ENCODE assay signal across 21 cellular contexts in the genomic region with DNA sequence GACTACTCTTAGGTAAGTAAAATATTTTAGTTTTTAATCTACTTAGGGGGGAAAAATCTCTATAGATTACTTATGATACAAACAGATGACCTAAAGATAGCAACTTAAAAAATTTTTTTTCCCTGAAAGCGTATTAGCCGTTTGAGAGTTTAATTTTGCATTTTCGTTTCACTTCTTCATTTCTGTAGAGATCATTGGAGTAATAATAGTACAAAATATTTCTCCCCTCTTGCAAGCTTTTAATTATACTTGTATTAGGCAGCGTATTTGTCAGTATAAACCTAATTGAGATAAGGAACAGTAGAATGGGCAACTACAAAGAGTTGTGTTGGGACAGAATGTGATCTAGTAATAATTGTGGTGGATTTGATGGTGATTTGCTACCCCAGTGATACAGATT. TPM values are rescaled to one million over a fixed set of nuclear protein-coding genes. Genes with fewer than 3 reads are reported as not detected.
DNase-seq lines count a peak whose midpoint lies in the region; ATAC-seq and TF ChIP-seq lines count a peak whose summit lies in the region.
"Had no signal": no experiment of that assay in that cellular context is flagged by ENCODE, and none has a peak within 500 bp of the region (broad histone marks: within the 10 kb centered on the region; RNA-seq: fewer than 3 reads in every experiment).

No MANE protein-coding gene starts in this region.

- H3K27ac ChIP-seq in aorta (ENCODE audit: low read depth in 1 of 2, low read length in 2 of 2) = no peak overlapping the region
- H3K27ac ChIP-seq: psoas muscle, thoracic aorta had no signal

- H3K9me3 ChIP-seq in iPS-15b (ENCODE audit: control insufficient read depth, insufficient read depth, low read length) (no peaks in the 10 kb centered on the region), aorta (ENCODE audit: control insufficient read depth, low read length) (no peaks in the 10 kb centered on the region)
- H3K9me3 ChIP-seq: psoas muscle, thoracic aorta had no signal

- H3K36me3 ChIP-seq in iPS-15b (ENCODE audit: control insufficient read depth, insufficient read depth, low read length) = no peaks in the 10 kb centered on the region
- no peaks in the 10 kb centered on the region for H3K36me3 ChIP-seq in aorta (ENCODE audit: control insufficient read depth in 1 of 2, insufficient read depth in 2 of 2, low read length in 1 of 2)
- H3K36me3 ChIP-seq: thoracic aorta had no signal

- 58 to 63% methylated on average over 4 of the region's 4 CpGs for WGBS in aorta, 2 donors

- peak; percentile 46 for ATAC-seq in GM19328 (IDR thresholded peaks at IDR 0.05; ENCODE audit: unreplicated experiment)
- no peak for ATAC-seq in aorta (ENCODE audit: low FRiP score)
- no peak for ATAC-seq in T-cell (replicated peaks in 1 of 4)
- ATAC-seq: left cardiac atrium, psoas muscle had no signal

- POLR2A ChIA-PET in activated CD4-positive, alpha-beta memory T cell treated with anti-CD3 and anti-CD28 coated beads for 36 hours (lab: Charles Lee) = no interaction called here
- POLR2A ChIA-PET in T-cell (lab: Charles Lee) = no interaction called here

- no peak overlapping the region for H3K9ac ChIP-seq in iPS-15b (ENCODE audit: low read depth, low read length)

- peaks cover 52% of the 10 kb centered on the region for H3K4me1 Mint-ChIP-seq in Calu3 (ENCODE audit: low read depth, unreplicated experiment)
- peaks cover 37% of the 10 kb centered on the region for H3K4me1 Mint-ChIP-seq in activated CD4-positive, alpha-beta memory T cell treated with anti-CD3 and anti-CD28 coated beads for 36 hours (ENCODE audit: low read depth)
- H3K4me1 Mint-ChIP-seq in T-cell = peaks cover 39 to 55% (median 52%) of the 10 kb centered on the region in 3 donors

- peak overlapping the region; percentile 6 for H3K4me3 ChIP-seq in iPS-15b (ENCODE audit: low read depth, low read length)
- no peak overlapping the region for H3K4me3 ChIP-seq in aorta (ENCODE audit: low read length in 2 of 2)
- H3K4me3 ChIP-seq: psoas muscle had no signal

- DNase-seq in Calu3 (no peak), NAMALWA (ENCODE audit: low spot score) (peak; percentile 55), aorta (no peak), T-cell (no peak), SKM-1 treated with dmso at 0.1 percent for 144 hours (lab: John Stamatoyannopoulos, UW; ENCODE audit: unreplicated experiment) (no peak)
- no peak for DNase-seq in activated CD4-positive, alpha-beta memory T cell treated with anti-CD3 and anti-CD28 coated beads for 36 hours
- DNase-seq: ACHN; activated naive CD4-positive, alpha-beta T cell; cerebellar nuclear complex; foreskin fibroblast; HFFc6; left cardiac atrium; NCI-H187; NCI-H345; nephron progenitor cell; psoas muscle; T-helper 1 cell had no signal

- TF ChIP-seq CTCF in Calu3 (IDR thresholded peaks at IDR 0.05; ENCODE audit: unreplicated experiment) = no peak

- H3K27ac Mint-ChIP-seq in Calu3 (ENCODE audit: unreplicated experiment) = no peak overlapping the region
- no peak overlapping the region for H3K27ac Mint-ChIP-seq in activated CD4-positive, alpha-beta memory T cell treated with anti-CD3 and anti-CD28 coated beads for 36 hours
- H3K27ac Mint-ChIP-seq in T-cell = peak overlapping the region in 1 of 2 donors; percentile 49
- H3K27ac Mint-ChIP-seq: HFFc6, nephron progenitor cell had no signal

- H3K27me3 Mint-ChIP-seq in Calu3 (ENCODE audit: unreplicated experiment) (no peaks in the 10 kb centered on the region), T-cell (no peaks in the 10 kb centered on the region)
- no peaks in the 10 kb centered on the region for H3K27me3 Mint-ChIP-seq in activated CD4-positive, alpha-beta memory T cell treated with anti-CD3 and anti-CD28 coated beads for 36 hours

- intact Hi-C loops in Calu3 (cut with micrococcal nuclease; ENCODE audit: unreplicated experiment) = no loop called here
- intact Hi-C loops in aorta (cut with DNase I) = no loop called here
- intact Hi-C loops in activated CD4-positive, alpha-beta memory T cell treated with anti-CD3 and anti-CD28 coated beads for 36 hours (cut with micrococcal nuclease) = no loop called here

- H3K36me3 Mint-ChIP-seq in Calu3 (ENCODE audit: insufficient read depth, unreplicated experiment) (peaks cover 98% of the 10 kb centered on the region), T-cell (peaks cover 29% of the 10 kb centered on the region)
- peaks cover 16% of the 10 kb centered on the region for H3K36me3 Mint-ChIP-seq in activated CD4-positive, alpha-beta memory T cell treated with anti-CD3 and anti-CD28 coated beads for 36 hours

- H3K4me1 ChIP-seq in iPS-15b (ENCODE audit: control insufficient read depth, insufficient read depth, low read length) (peaks cover 3% of the 10 kb centered on the region), aorta (ENCODE audit: control insufficient read depth in 1 of 2, insufficient read depth in 2 of 2, low read length in 2 of 2) (peaks cover 2 to 3% of the 10 kb centered on the region in 2 donors)

- H3K9me3 Mint-ChIP-seq in Calu3 (ENCODE audit: low read depth, unreplicated experiment) (no peaks in the 10 kb centered on the region), T-cell (peaks cover 0 to 3% (median 0%) of the 10 kb centered on the region in 3 donors)
- no peaks in the 10 kb centered on the region for H3K9me3 Mint-ChIP-seq in activated CD4-positive, alpha-beta memory T cell treated with anti-CD3 and anti-CD28 coated beads for 36 hours
- H3K9me3 Mint-ChIP-seq: HFFc6 had no signal

- peak overlapping the region; percentile 4 for H3K4me3 Mint-ChIP-seq in Calu3 (ENCODE audit: low read depth, unreplicated experiment)
- no peak overlapping the region for H3K4me3 Mint-ChIP-seq in activated CD4-positive, alpha-beta memory T cell treated with anti-CD3 and anti-CD28 coated beads for 36 hours
- H3K4me3 Mint-ChIP-seq in T-cell = no peak overlapping the region
- H3K4me3 Mint-ChIP-seq: CD14-positive monocyte, HFFc6, nephron progenitor cell had no signal

- H3K27me3 ChIP-seq in iPS-15b (ENCODE audit: control insufficient read depth, insufficient read depth, low read length) (no peaks in the 10 kb centered on the region), aorta (ENCODE audit: control insufficient read depth in 1 of 2, insufficient read depth in 2 of 2, low read length in 1 of 2) (no peaks in the 10 kb centered on the region)

- BruUV-seq in Calu3 (replicated peaks; lab: Mats Ljungman, UMichigan) = no TSS peak

- CTCF ChIA-PET in Calu3 (lab: Charles Lee) = no interaction called here
- CTCF ChIA-PET in activated CD4-positive, alpha-beta memory T cell treated with anti-CD3 and anti-CD28 coated beads for 36 hours (lab: Charles Lee) = no interaction called here
- CTCF ChIA-PET in T-cell (lab: Charles Lee) = no interaction called here

RNA-seq across cellular contexts. Expression of a gene that starts 10.3 kb away (rescaled TPM):
- total RNA-seq in Calu3 (2022) (184 and 265 TPM in 2 replicates), aorta (100 to 1,000 TPM in 1 of 2 donors, 10 to 100 TPM in 1; 98.7 to 134 TPM), T-cell (10 to 100 TPM; 69.1 to 97.7 (median 78.5) TPM)
- polyA plus RNA-seq in aorta = 10 to 100 TPM; 13.6 to 16.5 TPM
- 10 to 100 TPM; 20.9 to 22.7 TPM for total RNA-seq in activated CD4-positive, alpha-beta memory T cell treated with anti-CD3 and anti-CD28 coated beads for 36 hours

RNA-seq across cellular contexts. Expression of a gene that starts 50.9 kb away (rescaled TPM):
- total RNA-seq in Calu3 (2022) (5.1 and 8.7 TPM in 2 replicates), aorta (10 to 100 TPM in 1 of 2 donors, 1 to 10 TPM in 1; 5.1 to 11.9 TPM), T-cell (under 1 TPM in 3 of 5 donors, not detected in 2; 0.51 to 0.76 (median 0.70) TPM)
- polyA plus RNA-seq in aorta = 1 to 10 TPM in 1 of 2 donors, under 1 TPM in 1; 0.36 to 1.4 TPM
- not detected for total RNA-seq in activated CD4-positive, alpha-beta memory T cell treated with anti-CD3 and anti-CD28 coated beads for 36 hours
- polyA plus RNA-seq: CD14-positive monocyte had no signal
